In the genomic region with DNA sequence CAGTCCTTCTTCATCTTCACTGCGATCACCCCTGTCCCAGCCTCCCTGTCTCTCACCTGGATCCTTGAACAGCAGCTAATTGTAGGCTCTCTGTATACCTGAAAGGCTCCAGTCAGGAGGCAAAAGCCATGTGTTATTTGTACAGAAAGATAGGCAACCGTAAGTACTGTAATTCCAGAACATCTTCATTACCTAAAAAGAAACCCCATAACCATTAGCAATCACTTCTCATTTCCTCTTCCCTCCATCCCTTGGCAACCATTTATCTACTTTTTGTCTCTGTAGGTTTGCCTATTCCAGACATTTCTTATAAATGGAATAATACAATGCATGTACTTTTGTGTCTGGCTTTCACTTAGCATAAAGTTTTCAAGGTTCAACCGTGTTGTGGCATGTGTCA, we compare ENCODE assay signal across 13 cellular contexts. TPM values are rescaled to one million over a fixed set of nuclear protein-coding genes. Genes with fewer than 3 reads are reported as not detected.
DNase-seq lines count a peak whose midpoint lies in the region; ATAC-seq and TF ChIP-seq lines count a peak whose summit lies in the region.
"Had no signal": no experiment of that assay in that cellular context is flagged by ENCODE, and none has a peak within 500 bp of the region (broad histone marks: within the 10 kb centered on the region; RNA-seq: fewer than 3 reads in every experiment).

No MANE protein-coding gene starts in this region.

- H3K27me3 Mint-ChIP-seq in memory B cell (no peaks in the 10 kb centered on the region), MCF 10A (ENCODE audit: insufficient read depth, unreplicated experiment) (no peaks in the 10 kb centered on the region)
- no peaks in the 10 kb centered on the region for H3K27me3 Mint-ChIP-seq in stimulated activated memory B cell treated with anti-CD40 and anti-IgM and Interleukin-4, amounts not matched to agents 10 μg/mL and 1 μg/mL and 100 μg/mL, for 72 hours

- H3K9me3 ChIP-seq in HEK293 (ENCODE audit: control insufficient read depth, insufficient read depth, low read depth, low read length) (no peaks in the 10 kb centered on the region), OCI-LY3 (ENCODE audit: insufficient read depth, low read length) (peaks cover 23% of the 10 kb centered on the region)

- intact Hi-C loops in MCF 10A (cut with micrococcal nuclease), result no loop called here

- POLR2A ChIA-PET in HEK293 (lab: Yijun Ruan, JAX) (no interaction called here), MCF 10A (lab: Yijun Ruan, JAX) (interaction anchor here (0.7 to 1.7 kb wide), 2 partner anchors 11 to 27 kb away, joined by 5 to 6 read pairs; a partner anchor contains a TSS)

- H3K27ac ChIP-seq in HEK293 (ENCODE audit: extremely low read depth, low read depth, low read length), result no peak overlapping the region
- H3K27ac ChIP-seq in OCI-LY3 (ENCODE audit: low read length), result peak overlapping the region; percentile 83
- H3K27ac ChIP-seq: A549 had no signal

- ATAC-seq in memory B cell (ENCODE audit: low read depth), result no peak
- peak; percentile 45 for ATAC-seq in stimulated activated memory B cell treated with anti-CD40 and anti-IgM and Interleukin-4, amounts not matched to agents 10 μg/mL and 1 μg/mL and 100 μg/mL, for 72 hours
- ATAC-seq: A549, HepG2 had no signal

- H3K4me1 ChIP-seq in HEK293 (ENCODE audit: control insufficient read depth, insufficient read depth, low read length) (no peaks in the 10 kb centered on the region), OCI-LY3 (ENCODE audit: low read length) (peaks cover 42% of the 10 kb centered on the region)
- H3K4me1 ChIP-seq: A549 had no signal

- no peak for TF ChIP-seq CTCF in HEK293 (tag by site-specific recombination; IDR thresholded peaks at IDR 0.05)
- TF ChIP-seq CTCF in OCI-LY3 (IDR thresholded peaks at IDR 0.05; ENCODE audit: low read depth, low read length), result no peak
- no peak for TF ChIP-seq CTCF in MCF 10A (IDR thresholded peaks at IDR 0.05; ENCODE audit: unreplicated experiment)

- H3K9ac ChIP-seq in OCI-LY3 (ENCODE audit: low read length), result peak overlapping the region; percentile 37; the same call in 1 of the 2 replicates

- peak overlapping the region; percentile 67 for H3K4me2 ChIP-seq in OCI-LY3 (ENCODE audit: low read length)
- H3K4me2 ChIP-seq: A549 had no signal

- H3K4me3 Mint-ChIP-seq in memory B cell (no peak overlapping the region), MCF 10A (ENCODE audit: unreplicated experiment) (no peak overlapping the region)
- no peak overlapping the region for H3K4me3 Mint-ChIP-seq in stimulated activated memory B cell treated with anti-CD40 and anti-IgM and Interleukin-4, amounts not matched to agents 10 μg/mL and 1 μg/mL and 100 μg/mL, for 72 hours

- no peak overlapping the region for H2AFZ ChIP-seq in OCI-LY3 (ENCODE audit: low read depth, low read length)

- CTCF ChIA-PET in HEK293 (lab: Yijun Ruan, JAX), result no interaction called here
- CTCF ChIA-PET in MCF 10A (lab: Yijun Ruan, JAX), result interaction anchor here (0.8 kb wide), 1 partner anchor 17 kb away, joined by 5 read pairs; no protein-coding TSS in a partner anchor

- H3K36me3 Mint-ChIP-seq in memory B cell, result peaks cover 10% of the 10 kb centered on the region
- H3K36me3 Mint-ChIP-seq in stimulated activated memory B cell treated with anti-CD40 and anti-IgM and Interleukin-4, amounts not matched to agents 10 μg/mL and 1 μg/mL and 100 μg/mL, for 72 hours, result peaks cover 13% of the 10 kb centered on the region
- H3K36me3 Mint-ChIP-seq in MCF 10A (ENCODE audit: insufficient read depth, unreplicated experiment), result peaks cover 7% of the 10 kb centered on the region

- H3K36me3 ChIP-seq in HEK293 (ENCODE audit: control insufficient read depth in 2 of 2, insufficient read depth in 1 of 2, low read length in 2 of 2) (no peaks in the 10 kb centered on the region), OCI-LY3 (replicated peaks; ENCODE audit: low read depth, low read length) (peaks cover 22% of the 10 kb centered on the region)

- DNase-seq in memory B cell (ENCODE audit: low spot score in 2 of 2) (no peak), MCF 10A (ENCODE audit: unreplicated experiment) (no peak), hepatic stellate cell (ENCODE audit: low spot score) (no peak)
- no peak for DNase-seq in stimulated activated CD8-positive, alpha-beta memory T cell treated with anti-CD3 and anti-CD28 coated beads, Interleukin-4, amount 100 ng/mL, for 48 hours
- DNase-seq: DMS53, GF-D8, HCEC 1CT had no signal

- H3K4me1 Mint-ChIP-seq in memory B cell (no peaks in the 10 kb centered on the region), MCF 10A (ENCODE audit: insufficient read depth, unreplicated experiment) (no peaks in the 10 kb centered on the region)
- peaks cover 13% of the 10 kb centered on the region for H3K4me1 Mint-ChIP-seq in stimulated activated memory B cell treated with anti-CD40 and anti-IgM and Interleukin-4, amounts not matched to agents 10 μg/mL and 1 μg/mL and 100 μg/mL, for 72 hours

- no peaks in the 10 kb centered on the region for H3K27me3 ChIP-seq in OCI-LY3 (ENCODE audit: low read depth, low read length)

- BruUV-seq in MCF 10A (replicated peaks; lab: Mats Ljungman, UMichigan), result no TSS peak

- no peaks in the 10 kb centered on the region for H3K79me2 ChIP-seq in OCI-LY3 (ENCODE audit: low read length)

- H3K9me3 Mint-ChIP-seq in memory B cell (peaks cover 9% of the 10 kb centered on the region), MCF 10A (ENCODE audit: unreplicated experiment) (peaks cover 12% of the 10 kb centered on the region)
- H3K9me3 Mint-ChIP-seq in stimulated activated memory B cell treated with anti-CD40 and anti-IgM and Interleukin-4, amounts not matched to agents 10 μg/mL and 1 μg/mL and 100 μg/mL, for 72 hours, result peaks cover 11% of the 10 kb centered on the region

- H3K27ac Mint-ChIP-seq in memory B cell (peak overlapping the region; percentile 5), MCF 10A (ENCODE audit: low read depth, unreplicated experiment) (no peak overlapping the region)
- peak overlapping the region; percentile 62 for H3K27ac Mint-ChIP-seq in stimulated activated memory B cell treated with anti-CD40 and anti-IgM and Interleukin-4, amounts not matched to agents 10 μg/mL and 1 μg/mL and 100 μg/mL, for 72 hours

- H3K4me3 ChIP-seq in HEK293 (ENCODE audit: low read depth, low read length) (no peak overlapping the region), OCI-LY3 (ENCODE audit: low read length) (peak overlapping the region; percentile 13)
- H3K4me3 ChIP-seq: A549 had no signal

- H4K20me1 ChIP-seq in OCI-LY3 (ENCODE audit: insufficient read depth, low read length), result no peaks in the 10 kb centered on the region

TF ChIP-seq in HEK293, 187 proteins besides CTCF, POLR2A, EP300 and RAD21:
- TF ChIP-seq ZNF274 (IDR thresholded peaks at IDR 0.05; ENCODE audit: low read length) (no peak), ZNF274 (tag by site-specific recombination; IDR thresholded peaks at IDR 0.05; ENCODE audit: borderline replicate concordance) (no peak), ZNF600 (tag by site-specific recombination; IDR thresholded peaks at IDR 0.05) (peak; percentile 25; the same call in 1 of the 2 replicates), ZNF621 (tag by site-specific recombination; IDR thresholded peaks at IDR 0.05) (no peak)
TF ChIP-seq in HEK293: peak in this region for 1.

RNA-seq across cellular contexts. Expression of a gene that starts 17.8 kb away (rescaled TPM):
- total RNA-seq in MCF 10A (2022), result 8.0 and 9.1 TPM in 2 replicates

RNA-seq across cellular contexts. Expression of a gene that starts 21.3 kb away (rescaled TPM):
- 0.27 TPM in 1 of 2 replicates, not detected in the other for total RNA-seq in MCF 10A (2022)
- total RNA-seq: H4 had no signal

RNA-seq across cellular contexts. Expression of a gene that starts 26.7 kb away (rescaled TPM):
- 76.9 and 96.7 TPM in 2 replicates for total RNA-seq in MCF 10A (2022)

RNA-seq across cellular contexts. Expression of a gene that starts 37.8 kb away (rescaled TPM):
- 74.9 and 80.4 TPM in 2 replicates for total RNA-seq in MCF 10A (2022)

RNA-seq across cellular contexts. Expression of a gene that starts 54.2 kb away (rescaled TPM):
- total RNA-seq in MCF 10A (2022), result 0.66 and 1.1 TPM in 2 replicates
- total RNA-seq: H4, HepG2 had no signal
